Comparison of ENCODE assay signal across 2 cellular contexts in genomic region chr3:138914870-138915502, GRCh38.
TF ChIP-seq lines count a peak whose summit lies in the region.

No MANE protein-coding gene starts in this region.

TF ChIP-seq in K562, 482 proteins besides CTCF, POLR2A, EP300 and RAD21 (continued from another document and continues in another):
- TF ChIP-seq ADNP (tag; IDR thresholded peaks at IDR 0.05) (no peak), ELK3 (CRISPR knock-in tag; IDR thresholded peaks at IDR 0.05) (no peak), FOXM1 (IDR thresholded peaks at IDR 0.05; ENCODE audit: low read depth) (no peak), FOXM1 (CRISPR knock-in tag; IDR thresholded peaks at IDR 0.05; ENCODE audit: low read depth) (no peak), CHAMP1 (IDR thresholded peaks at IDR 0.05) (no peak), ZBTB9 (CRISPR knock-in tag; IDR thresholded peaks at IDR 0.05) (no peak), ZBTB40 (IDR thresholded peaks at IDR 0.05) (no peak), ZBTB40 (CRISPR knock-in tag; IDR thresholded peaks at IDR 0.05) (no peak), ZNF12 (CRISPR knock-in tag; IDR thresholded peaks at IDR 0.05) (no peak), GATA2 (CRISPR knock-in tag; IDR thresholded peaks at IDR 0.05) (no peak), BRF1 (IDR thresholded peaks at IDR 0.05; ENCODE audit: borderline replicate concordance, extremely low read depth, insufficient read length) (no peak), POLR2G (IDR thresholded peaks at IDR 0.05; ENCODE audit: low read depth, low read length) (no peak)

TF ChIP-seq in HepG2, 621 proteins besides CTCF, POLR2A, EP300 and RAD21 (continued from another document and continues in another):
- TF ChIP-seq ZNF281 (CRISPR knock-in tag; IDR thresholded peaks at IDR 0.05; ENCODE audit: borderline replicate concordance) (no peak), SP4 (CRISPR knock-in tag; IDR thresholded peaks at IDR 0.05) (no peak), NONO (IDR thresholded peaks at IDR 0.05) (no peak), NONO (CRISPR knock-in tag; conservative IDR thresholded peaks at IDR 0.05) (peak; percentile 17; the same call in 1 of the 2 replicates), FOXA1 (IDR thresholded peaks at IDR 0.05) (no peak), FOXA1 (CRISPR knock-in tag; IDR thresholded peaks at IDR 0.05) (peak; percentile 83), FOXA3 (CRISPR knock-in tag; IDR thresholded peaks at IDR 0.05) (peak; percentile 79), ZNF484 (CRISPR knock-in tag; IDR thresholded peaks at IDR 0.05; ENCODE audit: borderline replicate concordance, low read depth) (no peak), AHDC1 (CRISPR knock-in tag; IDR thresholded peaks at IDR 0.05; ENCODE audit: borderline replicate concordance) (peak; percentile 56; the same call in 1 of the 2 replicates), ZNF644 (CRISPR knock-in tag; IDR thresholded peaks at IDR 0.05; ENCODE audit: low read depth) (peak; percentile 22; the same call in 1 of the 2 replicates), ZBTB14 (CRISPR knock-in tag; IDR thresholded peaks at IDR 0.05) (no peak), MIER3 (CRISPR knock-in tag; IDR thresholded peaks at IDR 0.05; ENCODE audit: borderline replicate concordance) (peak; percentile 56; the same call in 1 of the 2 replicates), TCF12 (IDR thresholded peaks at IDR 0.05) (no peak), TCF12 (CRISPR knock-in tag; IDR thresholded peaks at IDR 0.05) (0 out of 2 replicates have a peak, but pooled peaks have one; percentile 39), JUND (CRISPR knock-in tag; IDR thresholded peaks at IDR 0.05) (peak; percentile 80; the same call in 1 of the 2 replicates), ZNF878 (CRISPR knock-in tag; IDR thresholded peaks at IDR 0.05) (peak; percentile 61; the same call in 1 of the 2 replicates), ATF4 (CRISPR knock-in tag; IDR thresholded peaks at IDR 0.05) (peak in 1 of 2 experiments; percentile 58; a peak in 2 of 4 replicates), ZHX1 (CRISPR knock-in tag; IDR thresholded peaks at IDR 0.05; ENCODE audit: low read depth) (0 out of 2 replicates have a peak, but pooled peaks have one; percentile 15), SRF (IDR thresholded peaks at IDR 0.05; ENCODE audit: low read depth, low read length) (0 out of 2 replicates have a peak, but pooled peaks have one; percentile 45), ZSCAN21 (CRISPR knock-in tag; IDR thresholded peaks at IDR 0.05; ENCODE audit: borderline replicate concordance) (0 out of 2 replicates have a peak, but pooled peaks have one; percentile 10), MTERF4 (CRISPR knock-in tag; IDR thresholded peaks at IDR 0.05) (peak; percentile 74), FOSL1 (CRISPR knock-in tag; IDR thresholded peaks at IDR 0.05; ENCODE audit: borderline replicate concordance) (peak; percentile 82), ZNF350 (CRISPR knock-in tag; IDR thresholded peaks at IDR 0.05; ENCODE audit: borderline replicate concordance, low read depth) (0 out of 2 replicates have a peak, but pooled peaks have one; percentile 7), PRDM10 (CRISPR knock-in tag; IDR thresholded peaks at IDR 0.05; ENCODE audit: low read depth) (no peak), ZNF605 (CRISPR knock-in tag; IDR thresholded peaks at IDR 0.05) (no peak), TEAD3 (CRISPR knock-in tag; optimal IDR thresholded peaks at IDR 0.05; ENCODE audit: borderline replicate concordance) (peak; percentile 46), PITX1 (CRISPR knock-in tag; IDR thresholded peaks at IDR 0.05) (peak; percentile 20), GATAD2A (CRISPR knock-in tag; IDR thresholded peaks at IDR 0.05) (peak; percentile 75), TARDBP (CRISPR knock-in tag; IDR thresholded peaks at IDR 0.05) (0 out of 2 replicates have a peak, but pooled peaks have one; percentile 56), ZNF574 (CRISPR knock-in tag; IDR thresholded peaks at IDR 0.05) (no peak), SIX1 (CRISPR knock-in tag; IDR thresholded peaks at IDR 0.05; ENCODE audit: borderline replicate concordance) (peak; percentile 26; the same call in 1 of the 2 replicates)
